1 cellular context compared by ENCODE assay signal in the genomic region with DNA sequence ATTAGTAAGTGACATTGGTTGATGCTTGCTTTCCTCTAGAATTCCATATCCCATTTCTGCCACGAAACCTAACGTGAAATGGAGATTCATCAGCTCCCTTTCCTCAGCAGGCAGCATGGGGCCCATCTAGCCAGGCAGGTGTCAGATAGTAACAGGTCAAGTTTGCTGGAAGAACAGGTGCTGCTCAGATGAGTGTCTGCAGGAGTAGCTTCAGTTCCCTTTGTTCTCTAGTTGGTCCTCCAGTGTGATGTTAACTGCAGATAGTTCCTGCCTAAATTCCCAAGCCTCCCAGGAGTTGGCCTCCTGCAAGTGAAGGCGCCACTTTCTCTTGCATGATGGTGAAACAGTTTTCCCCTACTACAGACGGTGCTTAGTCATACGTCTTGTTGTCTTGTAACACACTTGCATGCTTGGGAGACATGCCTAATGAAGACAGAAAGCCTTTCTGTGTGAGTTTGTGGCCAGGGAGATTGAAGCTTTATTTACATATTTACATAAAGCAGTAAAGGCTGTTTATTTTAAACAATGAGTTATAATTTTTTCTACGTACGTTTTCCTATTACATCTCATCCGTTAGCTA.
TF ChIP-seq lines count a peak whose summit lies in the region.

No MANE protein-coding gene starts in this region.

TF ChIP-seq in HCT116, 20 proteins besides CTCF, POLR2A, EP300 and RAD21:
- TF ChIP-seq JUND (IDR thresholded peaks at IDR 0.05) (no peak), EZH2 (IDR thresholded peaks at IDR 0.05) (no peak), ZFX (IDR thresholded peaks at IDR 0.05) (no peak), SIN3A (IDR thresholded peaks at IDR 0.05; ENCODE audit: low read depth) (no peak), CEBPB (IDR thresholded peaks at IDR 0.05; ENCODE audit: low read depth) (no peak), EZH2phosphoT487 (IDR thresholded peaks at IDR 0.05; ENCODE audit: borderline replicate concordance) (no peak), EGR1 (IDR thresholded peaks at IDR 0.05; ENCODE audit: low read depth) (no peak), SP1 (IDR thresholded peaks at IDR 0.05; ENCODE audit: low read depth) (no peak), POLR2AphosphoS5 (IDR thresholded peaks at IDR 0.05; ENCODE audit: low read depth, low read length) (no peak)
- TF ChIP-seq, protein P1, sequence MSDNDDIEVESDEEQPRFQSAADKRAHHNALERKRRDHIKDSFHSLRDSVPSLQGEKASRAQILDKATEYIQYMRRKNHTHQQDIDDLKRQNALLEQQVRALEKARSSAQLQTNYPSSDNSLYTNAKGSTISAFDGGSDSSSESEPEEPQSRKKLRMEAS (IDR thresholded peaks at IDR 0.05) = no peak
- TF ChIP-seq, protein P2, sequence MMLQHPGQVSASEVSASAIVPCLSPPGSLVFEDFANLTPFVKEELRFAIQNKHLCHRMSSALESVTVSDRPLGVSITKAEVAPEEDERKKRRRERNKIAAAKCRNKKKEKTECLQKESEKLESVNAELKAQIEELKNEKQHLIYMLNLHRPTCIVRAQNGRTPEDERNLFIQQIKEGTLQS (IDR thresholded peaks at IDR 0.05) = no peak
TF ChIP-seq in HCT116: peak in this region for 0.
